Comparison of ENCODE assay signal across 1 cellular context in genomic region chrX:39855748-39856129, GRCh38.
A peak's percentile ranks its signal among the peaks of the same experiment; 100 is the strongest.
TF ChIP-seq lines count a peak whose summit lies in the region.

No MANE protein-coding gene starts in this region.

TF ChIP-seq in GM12878, 131 proteins besides CTCF, POLR2A, EP300 and RAD21 (continued from another document and continues in another):
- TF ChIP-seq, protein P1, sequence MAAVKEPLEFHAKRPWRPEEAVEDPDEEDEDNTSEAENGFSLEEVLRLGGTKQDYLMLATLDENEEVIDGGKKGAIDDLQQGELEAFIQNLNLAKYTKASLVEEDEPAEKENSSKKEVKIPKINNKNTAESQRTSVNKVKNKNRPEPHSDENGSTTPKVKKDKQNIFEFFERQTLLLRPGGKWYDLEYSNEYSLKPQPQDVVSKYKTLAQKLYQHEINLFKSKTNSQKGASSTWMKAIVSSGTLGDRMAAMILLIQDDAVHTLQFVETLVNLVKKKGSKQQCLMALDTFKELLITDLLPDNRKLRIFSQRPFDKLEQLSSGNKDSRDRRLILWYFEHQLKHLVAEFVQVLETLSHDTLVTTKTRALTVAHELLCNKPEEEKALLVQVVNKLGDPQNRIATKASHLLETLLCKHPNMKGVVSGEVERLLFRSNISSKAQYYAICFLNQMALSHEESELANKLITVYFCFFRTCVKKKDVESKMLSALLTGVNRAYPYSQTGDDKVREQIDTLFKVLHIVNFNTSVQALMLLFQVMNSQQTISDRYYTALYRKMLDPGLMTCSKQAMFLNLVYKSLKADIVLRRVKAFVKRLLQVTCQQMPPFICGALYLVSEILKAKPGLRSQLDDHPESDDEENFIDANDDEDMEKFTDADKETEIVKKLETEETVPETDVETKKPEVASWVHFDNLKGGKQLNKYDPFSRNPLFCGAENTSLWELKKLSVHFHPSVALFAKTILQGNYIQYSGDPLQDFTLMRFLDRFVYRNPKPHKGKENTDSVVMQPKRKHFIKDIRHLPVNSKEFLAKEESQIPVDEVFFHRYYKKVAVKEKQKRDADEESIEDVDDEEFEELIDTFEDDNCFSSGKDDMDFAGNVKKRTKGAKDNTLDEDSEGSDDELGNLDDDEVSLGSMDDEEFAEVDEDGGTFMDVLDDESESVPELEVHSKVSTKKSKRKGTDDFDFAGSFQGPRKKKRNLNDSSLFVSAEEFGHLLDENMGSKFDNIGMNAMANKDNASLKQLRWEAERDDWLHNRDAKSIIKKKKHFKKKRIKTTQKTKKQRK (IDR thresholded peaks at IDR 0.05; ENCODE audit: low read depth, low read length): no peak
- TF ChIP-seq DPF2 (IDR thresholded peaks at IDR 0.05) (0 out of 2 replicates have a peak, but pooled peaks have one; percentile 9), BMI1 (IDR thresholded peaks at IDR 0.05; ENCODE audit: borderline replicate concordance) (no peak), IKZF1 (conservative IDR thresholded peaks at IDR 0.05) (no peak; the same call in 1 of the 2 replicates), CHD4 (IDR thresholded peaks at IDR 0.05) (no peak), TCF12 (IDR thresholded peaks at IDR 0.05; ENCODE audit: low read depth, low read length) (peak; percentile 93), ASH2L (IDR thresholded peaks at IDR 0.05; ENCODE audit: borderline replicate concordance, low read depth) (no peak), SRF (IDR thresholded peaks at IDR 0.05; ENCODE audit: low read depth in 2 of 2, low read length in 2 of 2) (0 out of 4 replicates have a peak, but pooled peaks of 1 of the 2 experiments have one; percentile 3), CHD2 (IDR thresholded peaks at IDR 0.05; ENCODE audit: borderline replicate concordance, low read depth, low read length) (no peak), RFX5 (IDR thresholded peaks at IDR 0.05; ENCODE audit: low read depth, low read length) (peak; percentile 90), ZNF24 (IDR thresholded peaks at IDR 0.05) (no peak), MEF2A (IDR thresholded peaks at IDR 0.05; ENCODE audit: insufficient read depth, low read depth, low read length) (peak; percentile 96), MTA2 (IDR thresholded peaks at IDR 0.05; ENCODE audit: low read depth) (no peak), ETV6 (conservative IDR thresholded peaks at IDR 0.05 in 1 of 2, IDR thresholded peaks at IDR 0.05 in 1 of 2; ENCODE audit: borderline replicate concordance in 1 of 2, low read depth in 1 of 2) (no peak; a peak in 1 of 4 replicates), MEF2B (IDR thresholded peaks at IDR 0.05; ENCODE audit: partially characterized antibody, poor library complexity, severe bottlenecking) (peak; percentile 74), CREM (IDR thresholded peaks at IDR 0.05; ENCODE audit: low read depth) (peak; percentile 61; the same call in 1 of the 2 replicates), EGR1 (IDR thresholded peaks at IDR 0.05; ENCODE audit: borderline replicate concordance in 1 of 2, low read depth in 2 of 2, low read length in 2 of 2) (peak in 1 of 2 experiments; percentile 82; a peak in 2 of 3 replicates), MLLT1 (IDR thresholded peaks at IDR 0.05) (no peak), POLR2AphosphoS2 (IDR thresholded peaks at IDR 0.05; ENCODE audit: low read depth, low read length) (no peak), TAF1 (IDR thresholded peaks at IDR 0.05; ENCODE audit: borderline replicate concordance, low read depth, low read length) (no peak), TCF3 (IDR thresholded peaks at IDR 0.05; ENCODE audit: borderline replicate concordance, insufficient read depth, low read depth, low read length) (peak; percentile 92; the same call in 1 of the 2 replicates), JUNB (IDR thresholded peaks at IDR 0.05) (peak; percentile 65), ZZZ3 (IDR thresholded peaks at IDR 0.05; ENCODE audit: control insufficient read depth, insufficient read length, low read depth) (no peak), TCF7 (IDR thresholded peaks at IDR 0.05; ENCODE audit: borderline replicate concordance) (no peak), RB1 (IDR thresholded peaks at IDR 0.05; ENCODE audit: borderline replicate concordance) (no peak), POU2F2 (IDR thresholded peaks at IDR 0.05; ENCODE audit: borderline replicate concordance, low read depth, low read length) (0 out of 3 replicates have a peak, but pooled peaks have one; percentile 31), JUND (IDR thresholded peaks at IDR 0.05; ENCODE audit: low read depth, low read length) (peak; percentile 63; the same call in 1 of the 2 replicates), MYC (IDR thresholded peaks at IDR 0.05; ENCODE audit: insufficient read depth, insufficient read length, insufficient replicate concordance, low read length, severe bottlenecking) (no peak), ZNF384 (IDR thresholded peaks at IDR 0.05; ENCODE audit: borderline replicate concordance, low read depth, low read length) (no peak), EZH2 (IDR thresholded peaks at IDR 0.05; ENCODE audit: borderline replicate concordance, control insufficient read depth, low read depth, low read length) (no peak), TBL1XR1 (IDR thresholded peaks at IDR 0.05; ENCODE audit: low read depth, low read length) (peak; percentile 81; the same call in 1 of the 2 replicates), ZNF217 (IDR thresholded peaks at IDR 0.05) (no peak), ESRRA (IDR thresholded peaks at IDR 0.05; ENCODE audit: low read length) (no peak), PAX8 (IDR thresholded peaks at IDR 0.05) (no peak), HSF1 (IDR thresholded peaks at IDR 0.05; ENCODE audit: low read depth, low read length) (no peak), BCL11A (IDR thresholded peaks at IDR 0.05; ENCODE audit: low read depth, low read length) (no peak)
- TF ChIP-seq, protein P2, sequence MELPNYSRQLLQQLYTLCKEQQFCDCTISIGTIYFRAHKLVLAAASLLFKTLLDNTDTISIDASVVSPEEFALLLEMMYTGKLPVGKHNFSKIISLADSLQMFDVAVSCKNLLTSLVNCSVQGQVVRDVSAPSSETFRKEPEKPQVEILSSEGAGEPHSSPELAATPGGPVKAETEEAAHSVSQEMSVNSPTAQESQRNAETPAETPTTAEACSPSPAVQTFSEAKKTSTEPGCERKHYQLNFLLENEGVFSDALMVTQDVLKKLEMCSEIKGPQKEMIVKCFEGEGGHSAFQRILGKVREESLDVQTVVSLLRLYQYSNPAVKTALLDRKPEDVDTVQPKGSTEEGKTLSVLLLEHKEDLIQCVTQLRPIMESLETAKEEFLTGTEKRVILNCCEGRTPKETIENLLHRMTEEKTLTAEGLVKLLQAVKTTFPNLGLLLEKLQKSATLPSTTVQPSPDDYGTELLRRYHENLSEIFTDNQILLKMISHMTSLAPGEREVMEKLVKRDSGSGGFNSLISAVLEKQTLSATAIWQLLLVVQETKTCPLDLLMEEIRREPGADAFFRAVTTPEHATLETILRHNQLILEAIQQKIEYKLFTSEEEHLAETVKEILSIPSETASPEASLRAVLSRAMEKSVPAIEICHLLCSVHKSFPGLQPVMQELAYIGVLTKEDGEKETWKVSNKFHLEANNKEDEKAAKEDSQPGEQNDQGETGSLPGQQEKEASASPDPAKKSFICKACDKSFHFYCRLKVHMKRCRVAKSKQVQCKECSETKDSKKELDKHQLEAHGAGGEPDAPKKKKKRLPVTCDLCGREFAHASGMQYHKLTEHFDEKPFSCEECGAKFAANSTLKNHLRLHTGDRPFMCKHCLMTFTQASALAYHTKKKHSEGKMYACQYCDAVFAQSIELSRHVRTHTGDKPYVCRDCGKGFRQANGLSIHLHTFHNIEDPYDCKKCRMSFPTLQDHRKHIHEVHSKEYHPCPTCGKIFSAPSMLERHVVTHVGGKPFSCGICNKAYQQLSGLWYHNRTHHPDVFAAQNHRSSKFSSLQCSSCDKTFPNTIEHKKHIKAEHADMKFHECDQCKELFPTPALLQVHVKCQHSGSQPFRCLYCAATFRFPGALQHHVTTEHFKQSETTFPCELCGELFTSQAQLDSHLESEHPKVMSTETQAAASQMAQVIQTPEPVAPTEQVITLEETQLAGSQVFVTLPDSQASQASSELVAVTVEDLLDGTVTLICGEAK (IDR thresholded peaks at IDR 0.05; ENCODE audit: borderline replicate concordance): no peak
- TF ChIP-seq, protein P3, sequence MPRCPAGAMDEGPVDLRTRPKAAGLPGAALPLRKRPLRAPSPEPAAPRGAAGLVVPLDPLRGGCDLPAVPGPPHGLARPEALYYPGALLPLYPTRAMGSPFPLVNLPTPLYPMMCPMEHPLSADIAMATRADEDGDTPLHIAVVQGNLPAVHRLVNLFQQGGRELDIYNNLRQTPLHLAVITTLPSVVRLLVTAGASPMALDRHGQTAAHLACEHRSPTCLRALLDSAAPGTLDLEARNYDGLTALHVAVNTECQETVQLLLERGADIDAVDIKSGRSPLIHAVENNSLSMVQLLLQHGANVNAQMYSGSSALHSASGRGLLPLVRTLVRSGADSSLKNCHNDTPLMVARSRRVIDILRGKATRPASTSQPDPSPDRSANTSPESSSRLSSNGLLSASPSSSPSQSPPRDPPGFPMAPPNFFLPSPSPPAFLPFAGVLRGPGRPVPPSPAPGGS (IDR thresholded peaks at IDR 0.05; ENCODE audit: borderline replicate concordance, insufficient read depth, low read depth, low read length, poor library complexity, severe bottlenecking): peak; percentile 23
- TF ChIP-seq, protein P4, sequence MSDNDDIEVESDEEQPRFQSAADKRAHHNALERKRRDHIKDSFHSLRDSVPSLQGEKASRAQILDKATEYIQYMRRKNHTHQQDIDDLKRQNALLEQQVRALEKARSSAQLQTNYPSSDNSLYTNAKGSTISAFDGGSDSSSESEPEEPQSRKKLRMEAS (IDR thresholded peaks at IDR 0.05; ENCODE audit: low read depth, low read length): no peak
- TF ChIP-seq, protein P5, sequence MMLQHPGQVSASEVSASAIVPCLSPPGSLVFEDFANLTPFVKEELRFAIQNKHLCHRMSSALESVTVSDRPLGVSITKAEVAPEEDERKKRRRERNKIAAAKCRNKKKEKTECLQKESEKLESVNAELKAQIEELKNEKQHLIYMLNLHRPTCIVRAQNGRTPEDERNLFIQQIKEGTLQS (IDR thresholded peaks at IDR 0.05; ENCODE audit: borderline replicate concordance, extremely low read depth, low read depth, low read length): peak; percentile 19; the same call in 1 of the 2 replicates
- TF ChIP-seq, protein P6, sequence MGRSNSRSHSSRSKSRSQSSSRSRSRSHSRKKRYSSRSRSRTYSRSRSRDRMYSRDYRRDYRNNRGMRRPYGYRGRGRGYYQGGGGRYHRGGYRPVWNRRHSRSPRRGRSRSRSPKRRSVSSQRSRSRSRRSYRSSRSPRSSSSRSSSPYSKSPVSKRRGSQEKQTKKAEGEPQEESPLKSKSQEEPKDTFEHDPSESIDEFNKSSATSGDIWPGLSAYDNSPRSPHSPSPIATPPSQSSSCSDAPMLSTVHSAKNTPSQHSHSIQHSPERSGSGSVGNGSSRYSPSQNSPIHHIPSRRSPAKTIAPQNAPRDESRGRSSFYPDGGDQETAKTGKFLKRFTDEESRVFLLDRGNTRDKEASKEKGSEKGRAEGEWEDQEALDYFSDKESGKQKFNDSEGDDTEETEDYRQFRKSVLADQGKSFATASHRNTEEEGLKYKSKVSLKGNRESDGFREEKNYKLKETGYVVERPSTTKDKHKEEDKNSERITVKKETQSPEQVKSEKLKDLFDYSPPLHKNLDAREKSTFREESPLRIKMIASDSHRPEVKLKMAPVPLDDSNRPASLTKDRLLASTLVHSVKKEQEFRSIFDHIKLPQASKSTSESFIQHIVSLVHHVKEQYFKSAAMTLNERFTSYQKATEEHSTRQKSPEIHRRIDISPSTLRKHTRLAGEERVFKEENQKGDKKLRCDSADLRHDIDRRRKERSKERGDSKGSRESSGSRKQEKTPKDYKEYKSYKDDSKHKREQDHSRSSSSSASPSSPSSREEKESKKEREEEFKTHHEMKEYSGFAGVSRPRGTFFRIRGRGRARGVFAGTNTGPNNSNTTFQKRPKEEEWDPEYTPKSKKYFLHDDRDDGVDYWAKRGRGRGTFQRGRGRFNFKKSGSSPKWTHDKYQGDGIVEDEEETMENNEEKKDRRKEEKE (IDR thresholded peaks at IDR 0.05): no peak
- TF ChIP-seq, protein P7, sequence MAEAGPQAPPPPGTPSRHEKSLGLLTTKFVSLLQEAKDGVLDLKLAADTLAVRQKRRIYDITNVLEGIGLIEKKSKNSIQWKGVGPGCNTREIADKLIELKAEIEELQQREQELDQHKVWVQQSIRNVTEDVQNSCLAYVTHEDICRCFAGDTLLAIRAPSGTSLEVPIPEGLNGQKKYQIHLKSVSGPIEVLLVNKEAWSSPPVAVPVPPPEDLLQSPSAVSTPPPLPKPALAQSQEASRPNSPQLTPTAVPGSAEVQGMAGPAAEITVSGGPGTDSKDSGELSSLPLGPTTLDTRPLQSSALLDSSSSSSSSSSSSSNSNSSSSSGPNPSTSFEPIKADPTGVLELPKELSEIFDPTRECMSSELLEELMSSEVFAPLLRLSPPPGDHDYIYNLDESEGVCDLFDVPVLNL (IDR thresholded peaks at IDR 0.05; ENCODE audit: low read depth, low read length): no peak
